ENCODE assay signal across 20 cellular contexts in genomic region chr16:62149646-62150045, GRCh38.
DNase-seq lines count a peak whose midpoint lies in the region; TF ChIP-seq lines count a peak whose summit lies in the region.
"Had no signal": no experiment of that assay in that cellular context is flagged by ENCODE, and none has a peak within 500 bp of the region (broad histone marks: within the 10 kb centered on the region; RNA-seq: fewer than 3 reads in every experiment).

No MANE protein-coding gene starts in this region.

- TF ChIP-seq POLR2A in suprapubic skin (IDR thresholded peaks at IDR 0.05): no peak

- TF ChIP-seq EP300 in suprapubic skin (IDR thresholded peaks at IDR 0.05): no peak

- intact Hi-C loops in mammary epithelial cell (cut with micrococcal nuclease) (loop anchor here (1.0 kb wide), 1 partner anchor 24 kb away; no protein-coding TSS in a partner anchor), MCF 10A (cut with micrococcal nuclease) (no loop called here)

- H3K4me2 ChIP-seq in mammary epithelial cell (ENCODE audit: insufficient read depth, low read depth, low read length) (peak overlapping the region; percentile 35), smooth muscle cell (peak overlapping the region; percentile 31)

- H3K27ac ChIP-seq in mammary epithelial cell (ENCODE audit: insufficient read depth, low read depth, low read length) (no peak overlapping the region), smooth muscle cell (ENCODE audit: low read depth) (no peak overlapping the region), suprapubic skin (no peak overlapping the region)

- H3K79me2 ChIP-seq in mammary epithelial cell (ENCODE audit: insufficient read depth, low read length): no peaks in the 10 kb centered on the region
- H3K79me2 ChIP-seq in smooth muscle cell (ENCODE audit: low read depth): no peaks in the 10 kb centered on the region

- DNase-seq in mammary epithelial cell (peak; percentile 47), MCF 10A (ENCODE audit: unreplicated experiment) (no peak), astrocyte of the hippocampus (ENCODE audit: low read depth, low spot score) (peak; percentile 58), glomerular visceral epithelial cell (ENCODE audit: extremely low spot score) (peak; percentile 46), smooth muscle cell (lab: John Stamatoyannopoulos, UW; ENCODE audit: unreplicated experiment) (no peak), suprapubic skin (ENCODE audit: low spot score in 2 of 2) (no peak), OCI-M1 (lab: John Stamatoyannopoulos, UW) (no peak), NCI-H748 treated with DMSO at 0.1 percent for 48 hours (lab: John Stamatoyannopoulos, UW) (no peak)
- DNase-seq: 8988T; CD4-positive, CD25-positive, alpha-beta regulatory T cell; DMS79; H7; Kasumi-1; NCI-H1105; NCI-H146; NCI-H2029; NCI-H2171; NCI-H345; NCI-H524; Right ventricle myocardium superior had no signal

- no peaks in the 10 kb centered on the region for H3F3A ChIP-seq in smooth muscle cell (ENCODE audit: low read depth)

- dilution Hi-C loops in mammary epithelial cell (cut with HindIII; ENCODE audit: low sequenced_read_pairs): no loop called here

- TF ChIP-seq CTCF in mammary epithelial cell (conservative IDR thresholded peaks at IDR 0.05 in 1 of 2, IDR thresholded peaks at IDR 0.05 in 1 of 2; ENCODE audit: extremely low read depth in 1 of 2, insufficient read depth in 1 of 2, low read depth in 1 of 2, low read length in 2 of 2) (no peak), MCF 10A (IDR thresholded peaks at IDR 0.05; ENCODE audit: unreplicated experiment) (no peak), smooth muscle cell (IDR thresholded peaks at IDR 0.05; ENCODE audit: borderline replicate concordance, insufficient read depth, poor library complexity, severe bottlenecking) (no peak), suprapubic skin (IDR thresholded peaks at IDR 0.05) (no peak)

- no peak overlapping the region for H2AFZ ChIP-seq in mammary epithelial cell (ENCODE audit: low read depth, low read length)
- H2AFZ ChIP-seq in smooth muscle cell (ENCODE audit: low read depth): no peak overlapping the region

- POLR2A ChIA-PET in MCF 10A (lab: Yijun Ruan, JAX): no interaction called here

- H3K9ac ChIP-seq in mammary epithelial cell (ENCODE audit: insufficient read depth, low read length) (no peak overlapping the region), smooth muscle cell (ENCODE audit: low read depth) (no peak overlapping the region)

- peaks cover 9% of the 10 kb centered on the region for H3K4me1 ChIP-seq in mammary epithelial cell (ENCODE audit: insufficient read depth, low read length)
- no peaks in the 10 kb centered on the region for H3K4me1 ChIP-seq in smooth muscle cell (ENCODE audit: low read depth)
- no peaks in the 10 kb centered on the region for H3K4me1 ChIP-seq in suprapubic skin

- in situ Hi-C loops in mammary epithelial cell (cut with MboI; ENCODE audit: low sequenced_read_pairs in 2 of 2): no loop called here

- H3K9me3 Mint-ChIP-seq in MCF 10A (ENCODE audit: unreplicated experiment): no peaks in the 10 kb centered on the region

- no peaks in the 10 kb centered on the region for H3K36me3 Mint-ChIP-seq in MCF 10A (ENCODE audit: insufficient read depth, unreplicated experiment)
- H3K36me3 Mint-ChIP-seq: CD4-positive, CD25-positive, alpha-beta regulatory T cell had no signal

- no TSS peak for BruUV-seq in mammary epithelial cell (replicated peaks; lab: Mats Ljungman, UMichigan)
- BruUV-seq in MCF 10A (replicated peaks; lab: Mats Ljungman, UMichigan): no TSS peak

- H4K20me1 ChIP-seq in mammary epithelial cell (ENCODE audit: insufficient read depth, low read length): no peaks in the 10 kb centered on the region
- no peaks in the 10 kb centered on the region for H4K20me1 ChIP-seq in smooth muscle cell (ENCODE audit: low read depth)

- no peaks in the 10 kb centered on the region for H3K36me3 ChIP-seq in mammary epithelial cell (ENCODE audit: insufficient read depth, low read length)
- H3K36me3 ChIP-seq in smooth muscle cell (ENCODE audit: low read depth): no peaks in the 10 kb centered on the region
- H3K36me3 ChIP-seq in suprapubic skin: no peaks in the 10 kb centered on the region

- H3K27me3 ChIP-seq in mammary epithelial cell (ENCODE audit: insufficient read depth, low read length): no peaks in the 10 kb centered on the region
- H3K27me3 ChIP-seq in smooth muscle cell (ENCODE audit: low read depth): no peaks in the 10 kb centered on the region
- no peaks in the 10 kb centered on the region for H3K27me3 ChIP-seq in suprapubic skin

- H3K9me3 ChIP-seq in mammary epithelial cell (replicated peaks; ENCODE audit: insufficient read depth, low read length): no peaks in the 10 kb centered on the region
- H3K9me3 ChIP-seq in smooth muscle cell (replicated peaks; ENCODE audit: low read depth): no peaks in the 10 kb centered on the region
- no peaks in the 10 kb centered on the region for H3K9me3 ChIP-seq in suprapubic skin

- peaks cover 46% of the 10 kb centered on the region for H3K27me3 Mint-ChIP-seq in MCF 10A (ENCODE audit: insufficient read depth, unreplicated experiment)
- H3K27me3 Mint-ChIP-seq: CD4-positive, CD25-positive, alpha-beta regulatory T cell had no signal

- CTCF ChIA-PET in mammary epithelial cell (lab: Charles Lee; ENCODE audit: low non-redundant PET): no interaction called here
- CTCF ChIA-PET in MCF 10A (lab: Yijun Ruan, JAX): no interaction called here

- H3K4me3 Mint-ChIP-seq in MCF 10A (ENCODE audit: unreplicated experiment): no peak overlapping the region
- H3K4me3 Mint-ChIP-seq: CD4-positive, CD25-positive, alpha-beta regulatory T cell had no signal

- H3K4me3 ChIP-seq in mammary epithelial cell (replicated peaks in 1 of 3; ENCODE audit: insufficient read depth in 1 of 3, low read depth in 2 of 3, low read length in 3 of 3): no peak overlapping the region
- no peak overlapping the region for H3K4me3 ChIP-seq in smooth muscle cell
- no peak overlapping the region for H3K4me3 ChIP-seq in suprapubic skin

- H3K27ac Mint-ChIP-seq in MCF 10A (ENCODE audit: low read depth, unreplicated experiment): no peak overlapping the region
- H3K27ac Mint-ChIP-seq: CD4-positive, CD25-positive, alpha-beta regulatory T cell had no signal

- H3K4me1 Mint-ChIP-seq in MCF 10A (ENCODE audit: insufficient read depth, unreplicated experiment): no peaks in the 10 kb centered on the region
- H3K4me1 Mint-ChIP-seq: CD4-positive, CD25-positive, alpha-beta regulatory T cell had no signal

Comparison
In these comparisons a context has a peak if more than half of its experiments do, and no peak if none do; other contexts are left out.
1. DNase-seq: peak in mammary epithelial cell (single experiment), astrocyte of the hippocampus (single experiment) and glomerular visceral epithelial cell (single experiment); none in MCF 10A (single experiment), smooth muscle cell (single experiment), suprapubic skin (0 of 2), OCI-M1 (single experiment) and NCI-H748 treated with DMSO at 0.1 percent for 48 hours (single experiment).